In genomic region chr7:156612930-156613329, GRCh38 we compare ENCODE assay signal across 11 cellular contexts. TPM values are rescaled to one million over a fixed set of nuclear protein-coding genes. Genes with fewer than 3 reads are reported as not detected.
DNase-seq lines count a peak whose midpoint lies in the region; ATAC-seq and TF ChIP-seq lines count a peak whose summit lies in the region.
"Had no signal": no experiment of that assay in that cellular context is flagged by ENCODE, and none has a peak within 500 bp of the region (broad histone marks: within the 10 kb centered on the region; RNA-seq: fewer than 3 reads in every experiment).

No MANE protein-coding gene starts in this region.

- H3K4me3 Mint-ChIP-seq in T-cell = peak overlapping the region in 1 of 3 donors; percentile 47

- peak; percentile 22 to 81 (median 64) for DNase-seq in T-cell
- peak; percentile 52 for DNase-seq in activated T-helper 9 cell treated with anti-CD3 and anti-CD28 coated beads, Interleukin-2, amount 50 U/mL, for 16 hours (ENCODE audit: low read depth)
- peak; percentile 55 for DNase-seq in stimulated activated CD8-positive, alpha-beta memory T cell treated with anti-CD3 and anti-CD28 coated beads, Interleukin-12 subunit alpha, Interleukin-12 subunit beta, amount 100 ng/mL, for 1 hour (ENCODE audit: low read depth)
- DNase-seq in HCEC 1CT = no peak
- no peak for DNase-seq in RWPE1 (ENCODE audit: low spot score)
- no peak for DNase-seq in hepatic stellate cell (ENCODE audit: low spot score)
- DNase-seq in NCI-H2196 (lab: John Stamatoyannopoulos, UW; ENCODE audit: unreplicated experiment) = no peak
- DNase-seq: GF-D8, occipital lobe, SK-N-SH had no signal

- POLR2A ChIA-PET in T-cell (lab: Charles Lee) = interaction anchor here in 1 of 2 donors (0.6 kb wide), 1 partner anchor 44 kb away, joined by 8 read pairs; no protein-coding TSS in a partner anchor
- POLR2A ChIA-PET in RWPE1 (lab: Yijun Ruan, JAX; ENCODE audit: low non-redundant PET) = no interaction called here

- peaks cover 35 to 39% of the 10 kb centered on the region in 2 donors for H3K27me3 Mint-ChIP-seq in T-cell

- no peak overlapping the region for H3K27ac ChIP-seq in RWPE1

- H3K27ac Mint-ChIP-seq in T-cell = peak overlapping the region; percentile 41 to 45

- no peak for TF ChIP-seq CTCF in RWPE1 (conservative IDR thresholded peaks at IDR 0.05; ENCODE audit: low read depth)

- no peaks in the 10 kb centered on the region for H3K36me3 Mint-ChIP-seq in T-cell

- CTCF ChIA-PET in T-cell (lab: Charles Lee) = interaction anchor here (0.6 to 1.3 kb wide), 3 partner anchors 10 to 41 kb away, joined by 3 read pairs; no protein-coding TSS in a partner anchor
- CTCF ChIA-PET in RWPE1 (lab: Yijun Ruan, JAX) = no interaction called here

- H3K9me3 Mint-ChIP-seq in T-cell = no peaks in the 10 kb centered on the region

- peaks cover 33 to 42% (median 40%) of the 10 kb centered on the region in 3 donors for H3K4me1 Mint-ChIP-seq in T-cell

- ATAC-seq in GM19023 (IDR thresholded peaks at IDR 0.05; ENCODE audit: unreplicated experiment) = peak; percentile 47
- peak; percentile 98 to 99 (median 98) for ATAC-seq in T-cell (replicated peaks in 1 of 4)

RNA-seq across cellular contexts. Expression of gene RNF32, which starts 27.6 kb away (rescaled TPM):
- 1 to 10 TPM in 2 of 5 donors, under 1 TPM in 2, not detected in 1; 0.41 to 1.4 (median 1.1) TPM for total RNA-seq in T-cell

Comparison
In these comparisons a context has a peak if more than half of its experiments do, and no peak if none do; other contexts are left out.
1. DNase-seq: peak in T-cell (34 of 34), activated T-helper 9 cell treated with anti-CD3 and anti-CD28 coated beads, Interleukin-2, amount 50 U/mL, for 16 hours (single experiment) and stimulated activated CD8-positive, alpha-beta memory T cell treated with anti-CD3 and anti-CD28 coated beads, Interleukin-12 subunit alpha, Interleukin-12 subunit beta, amount 100 ng/mL, for 1 hour (single experiment); none in HCEC 1CT (single experiment), RWPE1 (single experiment), hepatic stellate cell (single experiment) and NCI-H2196 (single experiment).